Comparison of ENCODE assay signal across 1 cellular context in the genomic region with DNA sequence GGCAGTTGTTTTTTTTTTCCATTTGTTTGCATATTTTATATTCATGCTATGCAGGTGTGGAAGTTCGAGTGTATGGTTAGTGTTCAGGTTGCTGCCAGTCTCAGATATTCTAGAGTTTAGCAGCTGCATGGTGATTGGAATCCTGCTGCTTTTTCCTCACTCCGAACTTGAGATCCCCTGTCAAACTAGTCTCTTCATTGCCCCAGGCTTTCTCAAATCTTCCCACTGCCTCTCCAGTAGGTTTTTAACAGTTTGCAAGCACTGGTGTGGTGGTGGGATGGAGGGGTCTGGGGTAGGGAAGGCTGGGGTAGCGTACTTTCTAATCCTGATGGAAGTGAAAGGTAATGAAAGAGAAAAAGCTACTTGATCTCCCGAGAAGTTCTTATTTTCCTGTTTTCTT.
TF ChIP-seq lines count a peak whose summit lies in the region.

No MANE protein-coding gene starts in this region.

TF ChIP-seq in H1, 55 proteins besides CTCF, POLR2A, EP300 and RAD21 (continued from another document):
- TF ChIP-seq, protein P1, sequence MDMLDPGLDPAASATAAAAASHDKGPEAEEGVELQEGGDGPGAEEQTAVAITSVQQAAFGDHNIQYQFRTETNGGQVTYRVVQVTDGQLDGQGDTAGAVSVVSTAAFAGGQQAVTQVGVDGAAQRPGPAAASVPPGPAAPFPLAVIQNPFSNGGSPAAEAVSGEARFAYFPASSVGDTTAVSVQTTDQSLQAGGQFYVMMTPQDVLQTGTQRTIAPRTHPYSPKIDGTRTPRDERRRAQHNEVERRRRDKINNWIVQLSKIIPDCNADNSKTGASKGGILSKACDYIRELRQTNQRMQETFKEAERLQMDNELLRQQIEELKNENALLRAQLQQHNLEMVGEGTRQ (IDR thresholded peaks at IDR 0.05; ENCODE audit: low read length) = no peak
- no peak for TF ChIP-seq JUN (IDR thresholded peaks at IDR 0.05; ENCODE audit: low read depth, low read length)
- TF ChIP-seq NRF1 (IDR thresholded peaks at IDR 0.05; ENCODE audit: low read depth, low read length) = no peak
- no peak for TF ChIP-seq SIRT6 (IDR thresholded peaks at IDR 0.05; ENCODE audit: low read length)
- no peak for TF ChIP-seq JUND (IDR thresholded peaks at IDR 0.05; ENCODE audit: low read length)
- TF ChIP-seq SIX5 (IDR thresholded peaks at IDR 0.05; ENCODE audit: low read depth, low read length) = no peak
- TF ChIP-seq, protein P2, sequence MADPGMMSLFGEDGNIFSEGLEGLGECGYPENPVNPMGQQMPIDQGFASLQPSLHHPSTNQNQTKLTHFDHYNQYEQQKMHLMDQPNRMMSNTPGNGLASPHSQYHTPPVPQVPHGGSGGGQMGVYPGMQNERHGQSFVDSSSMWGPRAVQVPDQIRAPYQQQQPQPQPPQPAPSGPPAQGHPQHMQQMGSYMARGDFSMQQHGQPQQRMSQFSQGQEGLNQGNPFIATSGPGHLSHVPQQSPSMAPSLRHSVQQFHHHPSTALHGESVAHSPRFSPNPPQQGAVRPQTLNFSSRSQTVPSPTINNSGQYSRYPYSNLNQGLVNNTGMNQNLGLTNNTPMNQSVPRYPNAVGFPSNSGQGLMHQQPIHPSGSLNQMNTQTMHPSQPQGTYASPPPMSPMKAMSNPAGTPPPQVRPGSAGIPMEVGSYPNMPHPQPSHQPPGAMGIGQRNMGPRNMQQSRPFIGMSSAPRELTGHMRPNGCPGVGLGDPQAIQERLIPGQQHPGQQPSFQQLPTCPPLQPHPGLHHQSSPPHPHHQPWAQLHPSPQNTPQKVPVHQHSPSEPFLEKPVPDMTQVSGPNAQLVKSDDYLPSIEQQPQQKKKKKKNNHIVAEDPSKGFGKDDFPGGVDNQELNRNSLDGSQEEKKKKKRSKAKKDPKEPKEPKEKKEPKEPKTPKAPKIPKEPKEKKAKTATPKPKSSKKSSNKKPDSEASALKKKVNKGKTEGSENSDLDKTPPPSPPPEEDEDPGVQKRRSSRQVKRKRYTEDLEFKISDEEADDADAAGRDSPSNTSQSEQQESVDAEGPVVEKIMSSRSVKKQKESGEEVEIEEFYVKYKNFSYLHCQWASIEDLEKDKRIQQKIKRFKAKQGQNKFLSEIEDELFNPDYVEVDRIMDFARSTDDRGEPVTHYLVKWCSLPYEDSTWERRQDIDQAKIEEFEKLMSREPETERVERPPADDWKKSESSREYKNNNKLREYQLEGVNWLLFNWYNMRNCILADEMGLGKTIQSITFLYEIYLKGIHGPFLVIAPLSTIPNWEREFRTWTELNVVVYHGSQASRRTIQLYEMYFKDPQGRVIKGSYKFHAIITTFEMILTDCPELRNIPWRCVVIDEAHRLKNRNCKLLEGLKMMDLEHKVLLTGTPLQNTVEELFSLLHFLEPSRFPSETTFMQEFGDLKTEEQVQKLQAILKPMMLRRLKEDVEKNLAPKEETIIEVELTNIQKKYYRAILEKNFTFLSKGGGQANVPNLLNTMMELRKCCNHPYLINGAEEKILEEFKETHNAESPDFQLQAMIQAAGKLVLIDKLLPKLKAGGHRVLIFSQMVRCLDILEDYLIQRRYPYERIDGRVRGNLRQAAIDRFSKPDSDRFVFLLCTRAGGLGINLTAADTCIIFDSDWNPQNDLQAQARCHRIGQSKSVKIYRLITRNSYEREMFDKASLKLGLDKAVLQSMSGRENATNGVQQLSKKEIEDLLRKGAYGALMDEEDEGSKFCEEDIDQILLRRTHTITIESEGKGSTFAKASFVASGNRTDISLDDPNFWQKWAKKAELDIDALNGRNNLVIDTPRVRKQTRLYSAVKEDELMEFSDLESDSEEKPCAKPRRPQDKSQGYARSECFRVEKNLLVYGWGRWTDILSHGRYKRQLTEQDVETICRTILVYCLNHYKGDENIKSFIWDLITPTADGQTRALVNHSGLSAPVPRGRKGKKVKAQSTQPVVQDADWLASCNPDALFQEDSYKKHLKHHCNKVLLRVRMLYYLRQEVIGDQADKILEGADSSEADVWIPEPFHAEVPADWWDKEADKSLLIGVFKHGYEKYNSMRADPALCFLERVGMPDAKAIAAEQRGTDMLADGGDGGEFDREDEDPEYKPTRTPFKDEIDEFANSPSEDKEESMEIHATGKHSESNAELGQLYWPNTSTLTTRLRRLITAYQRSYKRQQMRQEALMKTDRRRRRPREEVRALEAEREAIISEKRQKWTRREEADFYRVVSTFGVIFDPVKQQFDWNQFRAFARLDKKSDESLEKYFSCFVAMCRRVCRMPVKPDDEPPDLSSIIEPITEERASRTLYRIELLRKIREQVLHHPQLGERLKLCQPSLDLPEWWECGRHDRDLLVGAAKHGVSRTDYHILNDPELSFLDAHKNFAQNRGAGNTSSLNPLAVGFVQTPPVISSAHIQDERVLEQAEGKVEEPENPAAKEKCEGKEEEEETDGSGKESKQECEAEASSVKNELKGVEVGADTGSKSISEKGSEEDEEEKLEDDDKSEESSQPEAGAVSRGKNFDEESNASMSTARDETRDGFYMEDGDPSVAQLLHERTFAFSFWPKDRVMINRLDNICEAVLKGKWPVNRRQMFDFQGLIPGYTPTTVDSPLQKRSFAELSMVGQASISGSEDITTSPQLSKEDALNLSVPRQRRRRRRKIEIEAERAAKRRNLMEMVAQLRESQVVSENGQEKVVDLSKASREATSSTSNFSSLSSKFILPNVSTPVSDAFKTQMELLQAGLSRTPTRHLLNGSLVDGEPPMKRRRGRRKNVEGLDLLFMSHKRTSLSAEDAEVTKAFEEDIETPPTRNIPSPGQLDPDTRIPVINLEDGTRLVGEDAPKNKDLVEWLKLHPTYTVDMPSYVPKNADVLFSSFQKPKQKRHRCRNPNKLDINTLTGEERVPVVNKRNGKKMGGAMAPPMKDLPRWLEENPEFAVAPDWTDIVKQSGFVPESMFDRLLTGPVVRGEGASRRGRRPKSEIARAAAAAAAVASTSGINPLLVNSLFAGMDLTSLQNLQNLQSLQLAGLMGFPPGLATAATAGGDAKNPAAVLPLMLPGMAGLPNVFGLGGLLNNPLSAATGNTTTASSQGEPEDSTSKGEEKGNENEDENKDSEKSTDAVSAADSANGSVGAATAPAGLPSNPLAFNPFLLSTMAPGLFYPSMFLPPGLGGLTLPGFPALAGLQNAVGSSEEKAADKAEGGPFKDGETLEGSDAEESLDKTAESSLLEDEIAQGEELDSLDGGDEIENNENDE (IDR thresholded peaks at IDR 0.05; ENCODE audit: insufficient replicate concordance, low read length) = no peak
